ENCODE assay signal across 9 cellular contexts in the genomic region with DNA sequence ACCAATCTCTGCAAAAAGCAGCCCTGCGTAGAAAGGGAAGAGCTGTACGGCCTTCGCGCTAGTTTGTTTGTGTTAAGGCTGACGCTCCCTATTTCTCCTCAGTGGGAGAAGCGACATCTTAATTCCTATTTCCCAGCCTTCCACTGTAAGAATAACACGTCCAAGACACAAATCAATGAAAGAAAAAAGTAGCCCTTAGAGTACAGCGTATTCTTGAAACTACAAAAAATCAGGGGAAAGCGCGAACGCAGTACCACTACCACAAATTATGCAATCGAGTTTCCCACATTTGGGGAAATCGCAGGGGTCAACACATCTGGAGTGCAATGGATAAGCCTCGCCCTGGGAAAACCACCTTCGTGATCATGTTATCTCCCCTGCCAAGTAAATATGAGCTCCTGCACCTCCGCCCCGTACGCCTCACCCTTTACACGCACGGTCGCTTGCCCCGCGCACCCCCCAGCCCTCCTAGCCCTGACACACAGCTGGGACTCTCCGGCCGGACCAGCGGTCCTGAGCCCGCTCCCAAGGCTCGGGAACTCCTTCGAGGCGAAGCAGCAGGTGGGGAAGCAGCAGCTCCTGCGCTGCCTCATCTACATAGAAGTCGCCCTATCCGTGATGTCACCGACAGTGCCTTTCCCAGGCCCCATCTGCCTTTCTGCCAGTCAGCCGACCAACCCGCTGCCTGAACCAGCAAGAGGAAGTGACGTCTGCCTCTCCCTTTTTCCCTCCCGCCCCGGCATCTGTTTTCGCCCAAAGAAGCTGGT.
DNase-seq lines count a peak whose midpoint lies in the region; ATAC-seq and TF ChIP-seq lines count a peak whose summit lies in the region.
"Had no signal": no experiment of that assay in that cellular context is flagged by ENCODE, and none has a peak within 500 bp of the region (broad histone marks: within the 10 kb centered on the region; RNA-seq: fewer than 3 reads in every experiment).

No MANE protein-coding gene starts in this region.

- intact Hi-C loops in CD14-positive monocyte (cut with micrococcal nuclease), result no loop called here

- peak overlapping the region; percentile 60 to 97 (median 91) for H3K27ac ChIP-seq in skin epidermis
- H3K27ac ChIP-seq: KMS-11 had no signal

- H3K27ac Mint-ChIP-seq in CD14-positive monocyte, result peak overlapping the region; percentile 92 to 99 (median 98)

- H3K4me3 Mint-ChIP-seq in CD14-positive monocyte, result peak overlapping the region; percentile 87 to 97

- ATAC-seq in GM21423 (IDR thresholded peaks at IDR 0.05; ENCODE audit: unreplicated experiment), result peak; percentile 71
- no peak for ATAC-seq in GM19395 (IDR thresholded peaks at IDR 0.05; ENCODE audit: unreplicated experiment)

- H3K4me3 ChIP-seq in cardiac fibroblast (replicated peaks in 1 of 2; ENCODE audit: low read depth in 2 of 2, low read length in 2 of 2), result peak overlapping the region; percentile 51 to 54
- peak overlapping the region; percentile 31 to 53 (median 41) for H3K4me3 ChIP-seq in skin epidermis

- H3K4me1 Mint-ChIP-seq in CD14-positive monocyte, result peaks cover 22% of the 10 kb centered on the region

- no peak for TF ChIP-seq CTCF in CD14-positive monocyte (IDR thresholded peaks at IDR 0.05)
- TF ChIP-seq CTCF in cardiac fibroblast (IDR thresholded peaks at IDR 0.05; ENCODE audit: low read depth, low read length), result no peak

- DNase-seq in CD14-positive monocyte (ENCODE audit: low spot score), result peak; percentile 94
- peak; percentile 93 for DNase-seq in NCI-H187 treated with DMSO at 0.1 percent for 48 hours (lab: John Stamatoyannopoulos, UW)
- DNase-seq in activated CD4-positive, CD25-positive, alpha-beta regulatory T cell (lab: John Stamatoyannopoulos, UW), result peak; percentile 68 to 75 (median 72)
- peak; percentile 89 to 92 for DNase-seq in cardiac fibroblast (ENCODE audit: low read depth in 2 of 2)
- DNase-seq in iPS-NIHi7 (ENCODE audit: extremely low spot score), result peak; percentile 92

- peaks cover 0 to 8% (median 2%) of the 10 kb centered on the region in 3 donors for H3K27me3 Mint-ChIP-seq in CD14-positive monocyte (ENCODE audit: low read depth in 3 of 3)

- no peaks in the 10 kb centered on the region for H3K36me3 Mint-ChIP-seq in CD14-positive monocyte

- peaks cover 0 to 2% (median 0%) of the 10 kb centered on the region in 7 donors for H3K9me3 Mint-ChIP-seq in CD14-positive monocyte
